In genomic region chr22:37907036-37907954, GRCh38 we compare ENCODE assay signal across 8 cellular contexts. TPM values are rescaled to one million over a fixed set of nuclear protein-coding genes. Genes with fewer than 3 reads are reported as not detected.
A peak's percentile ranks its signal among the peaks of the same experiment; 100 is the strongest.
DNase-seq lines count a peak whose midpoint lies in the region; ATAC-seq and TF ChIP-seq lines count a peak whose summit lies in the region.

No MANE protein-coding gene starts in this region.

- H3K27me3 Mint-ChIP-seq in activated naive CD4-positive, alpha-beta T cell treated with anti-CD3 and anti-CD28 coated beads for 36 hours (ENCODE audit: low read depth), result no peaks in the 10 kb centered on the region
- H3K27me3 Mint-ChIP-seq in type B pancreatic cell, result no peaks in the 10 kb centered on the region

- H3K36me3 Mint-ChIP-seq in activated naive CD4-positive, alpha-beta T cell treated with anti-CD3 and anti-CD28 coated beads for 36 hours (ENCODE audit: low read depth), result no peaks in the 10 kb centered on the region
- H3K36me3 Mint-ChIP-seq in type B pancreatic cell, result peaks cover 12% of the 10 kb centered on the region

- no peak for TF ChIP-seq CTCF in type B pancreatic cell (conservative IDR thresholded peaks at IDR 0.05)

- ATAC-seq in left colon (peak; percentile 3), HG03175 (IDR thresholded peaks at IDR 0.05; ENCODE audit: unreplicated experiment) (no peak)

- H3K4me1 Mint-ChIP-seq in activated naive CD4-positive, alpha-beta T cell treated with anti-CD3 and anti-CD28 coated beads for 36 hours (ENCODE audit: low read depth), result peaks cover 41% of the 10 kb centered on the region
- H3K4me1 Mint-ChIP-seq in type B pancreatic cell (ENCODE audit: unreplicated experiment), result peaks cover 45% of the 10 kb centered on the region

- DNase-seq in activated naive CD4-positive, alpha-beta T cell treated with anti-CD3 and anti-CD28 coated beads for 36 hours, result no peak
- DNase-seq in activated naive CD4-positive, alpha-beta T cell treated with anti-CD3 and anti-CD28 coated beads, Interleukin-2, amount 50 U/mL, for 16 hours, result no peak
- DNase-seq in amniotic epithelial cell (ENCODE audit: low read depth) (peak; percentile 48), left colon (no peak), type B pancreatic cell (ENCODE audit: extremely low spot score, unreplicated experiment) (no peak), NOMO-1 treated with DMSO at 0.1 percent for 48 hours (lab: John Stamatoyannopoulos, UW; ENCODE audit: unreplicated experiment) (no peak), activated gamma-delta T cell treated with Interleukin-2 at 50 U/mL for 16 hours (no peak)

- no peaks in the 10 kb centered on the region for H3K9me3 Mint-ChIP-seq in activated naive CD4-positive, alpha-beta T cell treated with anti-CD3 and anti-CD28 coated beads for 36 hours
- no peaks in the 10 kb centered on the region for H3K9me3 Mint-ChIP-seq in type B pancreatic cell

- H3K27ac Mint-ChIP-seq in activated naive CD4-positive, alpha-beta T cell treated with anti-CD3 and anti-CD28 coated beads for 36 hours, result peak overlapping the region; percentile 1
- H3K27ac Mint-ChIP-seq in type B pancreatic cell, result peak overlapping the region; percentile 92

- CTCF ChIA-PET in activated naive CD4-positive, alpha-beta T cell treated with anti-CD3 and anti-CD28 coated beads for 36 hours (lab: Charles Lee), result no interaction called here

- intact Hi-C loops in activated naive CD4-positive, alpha-beta T cell treated with anti-CD3 and anti-CD28 coated beads for 36 hours (cut with micrococcal nuclease), result loop anchor here (2.0 kb wide), 1 partner anchor 14 kb away; no protein-coding TSS in a partner anchor
- intact Hi-C loops in left colon (cut with DNase I, micrococcal nuclease), result no loop called here

- H3K4me3 Mint-ChIP-seq in activated naive CD4-positive, alpha-beta T cell treated with anti-CD3 and anti-CD28 coated beads for 36 hours, result peak overlapping the region; percentile 73
- H3K4me3 Mint-ChIP-seq in type B pancreatic cell, result peak overlapping the region; percentile 93

RNA-seq across cellular contexts. Expression of gene MICALL1, which starts 1.2 kb away (rescaled TPM):
- total RNA-seq in activated naive CD4-positive, alpha-beta T cell treated with anti-CD3 and anti-CD28 coated beads for 36 hours, result 10 to 100 TPM; 12.0 to 12.9 TPM
- total RNA-seq in left colon (10 to 100 TPM; 26.6 to 32.6 TPM), type B pancreatic cell (ENCODE audit: low replicate concordance) (56.5 and 107 TPM in 2 replicates)

RNA-seq across cellular contexts. Expression of gene C22orf23, which starts 46.1 kb away (rescaled TPM):
- not detected for total RNA-seq in activated naive CD4-positive, alpha-beta T cell treated with anti-CD3 and anti-CD28 coated beads for 36 hours
- total RNA-seq in left colon (not detected), type B pancreatic cell (ENCODE audit: low replicate concordance) (0.64 and 0.70 TPM in 2 replicates)

RNA-seq across cellular contexts. Expression of gene POLR2F, which starts 46.2 kb away (rescaled TPM):
- total RNA-seq in activated naive CD4-positive, alpha-beta T cell treated with anti-CD3 and anti-CD28 coated beads for 36 hours, result 10 to 100 TPM; 70.1 to 70.6 TPM
- 10 to 100 TPM; 51.1 to 60.2 TPM for total RNA-seq in left colon
- 92.0 and 99.6 TPM in 2 replicates for total RNA-seq in type B pancreatic cell (ENCODE audit: low replicate concordance)

RNA-seq across cellular contexts. Expression of gene EIF3L, which starts 58.1 kb away (rescaled TPM):
- total RNA-seq in activated naive CD4-positive, alpha-beta T cell treated with anti-CD3 and anti-CD28 coated beads for 36 hours, result 100 to 1,000 TPM; 776 to 797 TPM
- 100 to 1,000 TPM; 362 to 388 TPM for total RNA-seq in left colon
- total RNA-seq in type B pancreatic cell (ENCODE audit: low replicate concordance), result 578 and 740 TPM in 2 replicates
